ENCODE assay signal across 31 cellular contexts in the genomic region with DNA sequence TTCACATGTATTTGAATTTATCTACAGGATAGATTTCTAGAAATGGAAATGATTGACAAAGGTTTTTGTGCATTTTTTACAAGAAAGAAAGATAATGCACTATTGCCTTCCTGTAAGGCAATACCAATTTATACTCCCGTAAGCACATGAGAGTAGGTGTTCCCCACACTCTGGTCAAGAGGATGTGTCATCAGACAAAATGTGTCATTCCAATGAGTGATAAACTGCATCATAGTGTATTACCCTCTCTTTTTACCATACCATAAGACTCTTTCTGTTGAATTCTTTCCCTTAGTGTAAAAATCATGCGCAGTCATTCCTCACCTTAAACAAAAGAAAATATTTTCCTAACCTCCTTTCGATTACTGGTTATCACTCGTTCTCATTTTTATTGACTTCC.
DNase-seq lines count a peak whose midpoint lies in the region; ATAC-seq, FAIRE-seq and TF ChIP-seq lines count a peak whose summit lies in the region.
"Had no signal": no experiment of that assay in that cellular context is flagged by ENCODE, and none has a peak within 500 bp of the region (broad histone marks: within the 10 kb centered on the region; RNA-seq: fewer than 3 reads in every experiment).

No MANE protein-coding gene starts in this region.

- in situ Hi-C loops in mammary epithelial cell (cut with MboI; ENCODE audit: low sequenced_read_pairs in 2 of 2), result loop anchor here in 1 of 2 donors (25.0 kb wide), 1 partner anchor 1721 kb away; no protein-coding TSS in a partner anchor

- H3K79me2 ChIP-seq in mammary epithelial cell (ENCODE audit: insufficient read depth, low read length) (no peaks in the 10 kb centered on the region), endothelial cell of umbilical vein (ENCODE audit: control insufficient read depth, insufficient read depth, low read length) (no peaks in the 10 kb centered on the region)

- no peaks in the 10 kb centered on the region for H3K9me1 ChIP-seq in endothelial cell of umbilical vein (replicated peaks; ENCODE audit: control insufficient read depth, extremely low read depth, insufficient read depth, low read length)

- TF ChIP-seq CTCF in mammary epithelial cell (conservative IDR thresholded peaks at IDR 0.05 in 1 of 2, IDR thresholded peaks at IDR 0.05 in 1 of 2; ENCODE audit: extremely low read depth in 1 of 2, insufficient read depth in 1 of 2, low read depth in 1 of 2, low read length in 2 of 2) (no peak), breast epithelium (IDR thresholded peaks at IDR 0.05) (no peak), RWPE2 (IDR thresholded peaks at IDR 0.05; ENCODE audit: poor library complexity, severe bottlenecking) (no peak), endothelial cell of umbilical vein (IDR thresholded peaks at IDR 0.05; ENCODE audit: extremely low read depth in 1 of 2, insufficient read depth in 1 of 2, low read depth in 1 of 2, low read length in 2 of 2) (no peak), gastroesophageal sphincter (IDR thresholded peaks at IDR 0.05) (no peak)

- H3K4me2 ChIP-seq in mammary epithelial cell (ENCODE audit: insufficient read depth, low read depth, low read length) (no peak overlapping the region), endothelial cell of umbilical vein (ENCODE audit: insufficient read depth, low read length) (peak overlapping the region; percentile 47)
- H3K4me2 ChIP-seq: KMS-11, PC-9 had no signal

- no peaks in the 10 kb centered on the region for H4K20me1 ChIP-seq in mammary epithelial cell (ENCODE audit: insufficient read depth, low read length)
- H4K20me1 ChIP-seq in endothelial cell of umbilical vein (replicated peaks; ENCODE audit: control insufficient read depth, extremely low read depth, insufficient read depth, low read length), result no peaks in the 10 kb centered on the region

- no peak overlapping the region for H2AFZ ChIP-seq in mammary epithelial cell (ENCODE audit: low read depth, low read length)
- H2AFZ ChIP-seq in endothelial cell of umbilical vein (ENCODE audit: low read depth, low read length), result peak overlapping the region; percentile 75
- H2AFZ ChIP-seq: PC-9 had no signal

- WGBS in mammary epithelial cell (ENCODE audit: low coverage, missing lambda C conversion rate), result 88% methylated on average over 4 of the region's 4 CpGs
- 74 to 86% methylated on average over 3 to 4 of the region's 4 CpGs for WGBS in gastroesophageal sphincter (ENCODE audit: low coverage in 1 of 2), 2 donors

- intact Hi-C loops in mammary epithelial cell (cut with micrococcal nuclease) (loop anchor here (5.0 kb wide), 1 partner anchor 854 kb away; no protein-coding TSS in a partner anchor), breast epithelium (cut with DNase I; ENCODE audit: low total_unique reads) (no loop called here), endothelial cell of umbilical vein (cut with micrococcal nuclease) (loop anchor here (1.0 kb wide), 1 partner anchor 430 kb away; no protein-coding TSS in a partner anchor)

- H3K36me3 ChIP-seq in mammary epithelial cell (ENCODE audit: insufficient read depth, low read length) (no peaks in the 10 kb centered on the region), breast epithelium (no peaks in the 10 kb centered on the region), RWPE2 (ENCODE audit: low read depth) (no peaks in the 10 kb centered on the region), endothelial cell of umbilical vein (ENCODE audit: control insufficient read depth in 2 of 2, extremely low read depth in 1 of 2, insufficient read depth in 2 of 2, low read length in 2 of 2) (no peaks in the 10 kb centered on the region), gastroesophageal sphincter (no peaks in the 10 kb centered on the region)
- H3K36me3 ChIP-seq: BE2C, HAP-1 had no signal

- no peak for TF ChIP-seq EP300 in gastroesophageal sphincter (IDR thresholded peaks at IDR 0.05)

- dilution Hi-C loops in mammary epithelial cell (cut with HindIII; ENCODE audit: low sequenced_read_pairs) (no loop called here), endothelial cell of umbilical vein (cut with MboI; ENCODE audit: extremely low pct_ligation_motif_present, low sequenced_read_pairs) (loop anchor here (25.0 kb wide), 1 partner anchor 1196 kb away; no protein-coding TSS in a partner anchor)

- ATAC-seq in RWPE2 (ENCODE audit: low read depth) (peak; percentile 58; the same call in 1 of the 3 replicates), HG03280 (IDR thresholded peaks at IDR 0.05; ENCODE audit: unreplicated experiment) (no peak), gastroesophageal sphincter (no peak)

- H3K9ac ChIP-seq in mammary epithelial cell (ENCODE audit: insufficient read depth, low read length) (no peak overlapping the region), endothelial cell of umbilical vein (replicated peaks; ENCODE audit: extremely low read depth, insufficient read depth, low read length) (no peak overlapping the region)
- H3K9ac ChIP-seq: KMS-11 had no signal

- H3K4me1 ChIP-seq in mammary epithelial cell (ENCODE audit: insufficient read depth, low read length) (no peaks in the 10 kb centered on the region), breast epithelium (no peaks in the 10 kb centered on the region), RWPE2 (ENCODE audit: insufficient read depth, poor library complexity, severe bottlenecking) (no peaks in the 10 kb centered on the region), endothelial cell of umbilical vein (ENCODE audit: control insufficient read depth, extremely low read depth, insufficient read depth, low read length) (peaks cover 6% of the 10 kb centered on the region), gastroesophageal sphincter (peaks cover 0 to 3% (median 0%) of the 10 kb centered on the region in 3 donors)

- CTCF ChIA-PET in mammary epithelial cell (lab: Charles Lee; ENCODE audit: low non-redundant PET), result no interaction called here
- CTCF ChIA-PET in endothelial cell of umbilical vein (lab: Charles Lee), result interaction anchor here (2.1 kb wide), 1 partner anchor 431 kb away, joined by 17 read pairs; no protein-coding TSS in a partner anchor

- H3K27ac ChIP-seq in mammary epithelial cell (ENCODE audit: insufficient read depth, low read depth, low read length), result no peak overlapping the region
- no peak overlapping the region for H3K27ac ChIP-seq in breast epithelium
- no peak overlapping the region for H3K27ac ChIP-seq in RWPE2 (ENCODE audit: poor library complexity, severe bottlenecking)
- H3K27ac ChIP-seq in endothelial cell of umbilical vein (ENCODE audit: insufficient read depth, low read depth, low read length), result no peak overlapping the region
- H3K27ac ChIP-seq in gastroesophageal sphincter, result no peak overlapping the region
- H3K27ac ChIP-seq: KMS-11, PC-9, RWPE1 had no signal

- no peak for TF ChIP-seq POLR2A in breast epithelium (IDR thresholded peaks at IDR 0.05)
- TF ChIP-seq POLR2A in endothelial cell of umbilical vein (IDR thresholded peaks at IDR 0.05; ENCODE audit: low read depth, low read length), result no peak
- TF ChIP-seq POLR2A in erythroblast (IDR thresholded peaks at IDR 0.05; ENCODE audit: low read length), result no peak
- TF ChIP-seq POLR2A in gastroesophageal sphincter (IDR thresholded peaks at IDR 0.05), result no peak

- H3K4me3 ChIP-seq in mammary epithelial cell (replicated peaks in 1 of 3; ENCODE audit: insufficient read depth in 1 of 3, low read depth in 2 of 3, low read length in 3 of 3) (no peak overlapping the region), breast epithelium (no peak overlapping the region), RWPE2 (ENCODE audit: severe bottlenecking) (no peak overlapping the region), endothelial cell of umbilical vein (replicated peaks in 1 of 3; ENCODE audit: insufficient read depth in 1 of 3, low read depth in 1 of 3, low read length in 3 of 3) (no peak overlapping the region), gastroesophageal sphincter (no peak overlapping the region)
- H3K4me3 ChIP-seq: HAP-1, PC-9, SK-N-MC had no signal

- POLR2A ChIA-PET in endothelial cell of umbilical vein (lab: Charles Lee), result no interaction called here

- H3K9me3 ChIP-seq in mammary epithelial cell (replicated peaks; ENCODE audit: insufficient read depth, low read length) (no peaks in the 10 kb centered on the region), breast epithelium (no peaks in the 10 kb centered on the region), RWPE2 (ENCODE audit: severe bottlenecking) (no peaks in the 10 kb centered on the region), endothelial cell of umbilical vein (replicated peaks; ENCODE audit: control insufficient read depth, insufficient read depth, low read length) (no peaks in the 10 kb centered on the region), gastroesophageal sphincter (no peaks in the 10 kb centered on the region)
- H3K9me3 ChIP-seq: BE2C, HAP-1 had no signal

- H3K27me3 ChIP-seq in mammary epithelial cell (ENCODE audit: insufficient read depth, low read length) (no peaks in the 10 kb centered on the region), breast epithelium (no peaks in the 10 kb centered on the region), RWPE2 (ENCODE audit: insufficient read depth, poor library complexity, severe bottlenecking) (no peaks in the 10 kb centered on the region), endothelial cell of umbilical vein (ENCODE audit: control insufficient read depth in 2 of 2, insufficient read depth in 2 of 2, low read length in 2 of 2) (no peaks in the 10 kb centered on the region), gastroesophageal sphincter (peaks cover 20% of the 10 kb centered on the region)
- H3K27me3 ChIP-seq: BE2C had no signal

- no peak for FAIRE-seq in endothelial cell of umbilical vein (lab: Jason Lieb, UNC)
- FAIRE-seq: GM18507 had no signal

- BruUV-seq in mammary epithelial cell (replicated peaks; lab: Mats Ljungman, UMichigan), result no TSS peak
- no TSS peak for BruUV-seq in endothelial cell of umbilical vein (replicated peaks; lab: Mats Ljungman, UMichigan)

- peak; percentile 14 for DNase-seq in mammary epithelial cell
- DNase-seq in breast epithelium (ENCODE audit: low spot score in 2 of 2), result no peak
- DNase-seq in RWPE2 (ENCODE audit: low spot score), result no peak
- DNase-seq in endothelial cell of umbilical vein (ENCODE audit: low read depth, low spot score), result peak; percentile 24
- DNase-seq in erythroblast (lab: John Stamatoyannopoulos, UW), result no peak
- DNase-seq in stimulated activated CD4-positive, alpha-beta T cell treated with anti-CD3 and anti-CD28 coated beads, Interleukin-1b, Interleukin-23, amount 100 ng/mL, for 48 hours, result no peak
- DNase-seq: 8988T; ACHN; BE2C; CD8-positive, alpha-beta memory T cell; DMS 273 treated with DMSO at 0.1 percent for 48 hours; DND-41; GOT3; HFFc6; MV-4-11; NCI-H1105; NCI-H1436 treated with DMSO at 0.1 percent for 48 hours; NCI-H187 treated with DMSO at 0.1 percent for 48 hours; NCI-H446; NCI-H524 treated with DMSO at 0.1 percent for 48 hours; NCI-H82; NK-92 treated with Interleukin-12 subunit alpha and Interleukin-12 subunit beta, amount 100 ng/mL, for 24 hours; PC-9; SIG-M5 had no signal

TF ChIP-seq in endothelial cell of umbilical vein, 7 proteins besides CTCF, POLR2A, EP300 and RAD21:
- TF ChIP-seq EZH2 (IDR thresholded peaks at IDR 0.05; ENCODE audit: borderline replicate concordance, low read depth, low read length, severe bottlenecking), result no peak
- peak; percentile 7 for TF ChIP-seq JUN (IDR thresholded peaks at IDR 0.05; ENCODE audit: borderline replicate concordance, insufficient read depth, insufficient read length, low read depth)
- no peak for TF ChIP-seq MYC (IDR thresholded peaks at IDR 0.05; ENCODE audit: low read depth, low read length)
- TF ChIP-seq FOS (IDR thresholded peaks at IDR 0.05; ENCODE audit: borderline replicate concordance, insufficient read depth, low read length), result no peak

Comparison
In these comparisons a context has a peak if more than half of its experiments do, and no peak if none do; other contexts are left out.
1. DNase-seq: peak in mammary epithelial cell (single experiment) and endothelial cell of umbilical vein (single experiment); none in breast epithelium (0 of 2), RWPE2 (single experiment), erythroblast (0 of 2) and stimulated activated CD4-positive, alpha-beta T cell treated with anti-CD3 and anti-CD28 coated beads, Interleukin-1b, Interleukin-23, amount 100 ng/mL, for 48 hours (single experiment).